13 cellular contexts compared by ENCODE assay signal in genomic region chr17:18770572-18770971, GRCh38. TPM values are rescaled to one million over a fixed set of nuclear protein-coding genes. Genes with fewer than 3 reads are reported as not detected.
DNase-seq lines count a peak whose midpoint lies in the region; ATAC-seq, FAIRE-seq and TF ChIP-seq lines count a peak whose summit lies in the region.
"Not testable (repeated sequence)": the region's sequence is repeated elsewhere in the genome, so short reads cannot be mapped to it uniquely, and the experiment has no call there.
"Had no signal": no experiment of that assay in that cellular context is flagged by ENCODE, and none has a peak within 500 bp of the region (broad histone marks: within the 10 kb centered on the region; RNA-seq: fewer than 3 reads in every experiment).

No MANE protein-coding gene starts in this region.

- not testable (repeated sequence) for H4K91ac ChIP-seq in H1 (replicated peaks; ENCODE audit: insufficient read length, low read length)

- POLR2A ChIA-PET in A549 (lab: Yijun Ruan, JAX); WTC11 (lab: Charles Lee); H1 (lab: Charles Lee; ENCODE audit: partially characterized antibody): not testable (repeated sequence)

- H2BK20ac ChIP-seq in H1 (ENCODE audit: low read length), result not testable (repeated sequence)

- not testable (repeated sequence) for ATAC-seq in A549
- ATAC-seq in GM23338 (peak; percentile 84), WTC11 (peak; percentile 56)

- H3K36me3 Mint-ChIP-seq in GM23338 (ENCODE audit: low read depth); WTC11; nephron (ENCODE audit: low read depth): not testable (repeated sequence)

- H3K14ac ChIP-seq in H1 (ENCODE audit: insufficient read length), result not testable (repeated sequence)

- 79% methylated on average over 4 of the region's 4 CpGs for WGBS in A549 (ENCODE audit: missing lambda C conversion rate)
- 92% methylated on average over 3 of the region's 4 CpGs; no CpG with 5 or more reads in 1 of the 2 experiments for WGBS in H1 (ENCODE audit: extremely low coverage in 1 of 2, insufficient coverage in 1 of 2, insufficient read length in 1 of 2, insufficient replicate concordance in 2 of 2, low coverage in 1 of 2, low lambda C conversion rate in 2 of 2, missing lambda C conversion rate in 1 of 2), 2 experiments
- 90 to 96% methylated on average over 3 of the region's 4 CpGs for WGBS in thyroid gland, 2 donors

- not testable (repeated sequence) for TF ChIP-seq POLR2A in A549 (IDR thresholded peaks at IDR 0.05; ENCODE audit: low read length); H1 (IDR thresholded peaks at IDR 0.05; ENCODE audit: control extremely low read depth in 1 of 2, low read depth in 2 of 2, low read length in 2 of 2); thyroid gland (IDR thresholded peaks at IDR 0.05)

- H3K9me3 Mint-ChIP-seq in GM23338, WTC11, nephron: not testable (repeated sequence)

- not testable (repeated sequence) for TF ChIP-seq RAD21 in A549 (conservative IDR thresholded peaks at IDR 0.05 in 1 of 2, IDR thresholded peaks at IDR 0.05 in 1 of 2); H1 (IDR thresholded peaks at IDR 0.05 in 1 of 2, conservative IDR thresholded peaks at IDR 0.05 in 1 of 2; ENCODE audit: low read depth in 2 of 2, low read length in 2 of 2)

- H2BK5ac ChIP-seq in H1 (ENCODE audit: low read depth, low read length), result not testable (repeated sequence)

- H3K4me3 ChIP-seq in A549; GM23338; H1 (ENCODE audit: extremely low read depth in 1 of 4, insufficient read depth in 2 of 4, low read depth in 3 of 4, low read length in 4 of 4); thyroid gland (replicated peaks in 1 of 3): not testable (repeated sequence)

- CTCF ChIA-PET in A549 (lab: Yijun Ruan, JAX); WTC11 (lab: Charles Lee); H1 (lab: Charles Lee; ENCODE audit: partially characterized antibody): not testable (repeated sequence)

- not testable (repeated sequence) for H3K36me3 ChIP-seq in GM23338 (ENCODE audit: insufficient read depth); H1 (ENCODE audit: control insufficient read depth in 2 of 4, insufficient read depth in 4 of 4, low read length in 3 of 4); thyroid gland

- H4K8ac ChIP-seq in H1 (ENCODE audit: extremely low read depth, insufficient read depth, low read length), result not testable (repeated sequence)

- not testable (repeated sequence) for H3K23ac ChIP-seq in H1 (ENCODE audit: insufficient read length)

- H3K4me1 ChIP-seq in A549; GM23338 (ENCODE audit: insufficient read depth); H1 (replicated peaks in 1 of 4; ENCODE audit: control insufficient read depth in 3 of 4, insufficient read depth in 4 of 4, low read length in 3 of 4): not testable (repeated sequence)
- peaks cover 9 to 16% of the 10 kb centered on the region in 2 donors for H3K4me1 ChIP-seq in thyroid gland

- H2BK12ac ChIP-seq in H1 (ENCODE audit: low read depth, low read length), result not testable (repeated sequence)

- H3K9ac ChIP-seq in H1 (replicated peaks in 1 of 4; ENCODE audit: extremely low read depth in 1 of 4, low read depth in 3 of 4, low read length in 3 of 4), result not testable (repeated sequence)

- intact Hi-C loops in thyroid gland (cut with DNase I), result not testable (repeated sequence)

- not testable (repeated sequence) for H2AFZ ChIP-seq in GM23338; H1 (ENCODE audit: low read length)

- H3K27me3 ChIP-seq in GM23338 (ENCODE audit: insufficient read depth); H1 (replicated peaks in 1 of 4; ENCODE audit: control insufficient read depth in 3 of 4, extremely low read depth in 1 of 4, insufficient read depth in 3 of 4, low read length in 3 of 4); thyroid gland: not testable (repeated sequence)

- not testable (repeated sequence) for TF ChIP-seq EP300 in A549 (IDR thresholded peaks at IDR 0.05); H1 (IDR thresholded peaks at IDR 0.05; ENCODE audit: borderline replicate concordance in 1 of 2, low read depth in 2 of 2, low read length in 2 of 2)

- H4K5ac ChIP-seq in H1 (ENCODE audit: insufficient read length, low read depth, low read length), result not testable (repeated sequence)

- not testable (repeated sequence) for H3K27ac ChIP-seq in A549; GM23338 (ENCODE audit: low read depth); H1 (ENCODE audit: low read depth, low read length)
- peak overlapping the region; percentile 64 to 93 (median 88) for H3K27ac ChIP-seq in thyroid gland

- H2BK15ac ChIP-seq in H1 (ENCODE audit: low read length), result not testable (repeated sequence)

- H3K23me2 ChIP-seq in H1 (ENCODE audit: low read depth, low read length), result not testable (repeated sequence)

- H3K27me3 Mint-ChIP-seq in GM23338 (ENCODE audit: insufficient read depth, low read depth, poor library complexity); WTC11 (ENCODE audit: low read depth); nephron (ENCODE audit: low read depth): not testable (repeated sequence)

- H3K9me3 ChIP-seq in A549; H1 (ENCODE audit: insufficient read depth in 2 of 2, low read depth in 1 of 2, low read length in 1 of 2); thyroid gland: not testable (repeated sequence)

- not testable (repeated sequence) for H3K56ac ChIP-seq in H1 (replicated peaks; ENCODE audit: insufficient read length, low read depth, low read length)

- not testable (repeated sequence) for H3K9me2 ChIP-seq in GM23338 (ENCODE audit: insufficient read depth)

- not testable (repeated sequence) for H3K79me1 ChIP-seq in H1 (ENCODE audit: low read depth, low read length)

- H2BK120ac ChIP-seq in H1 (replicated peaks; ENCODE audit: low read depth, low read length), result not testable (repeated sequence)

- peak; percentile 59 for FAIRE-seq in A549 (lab: Jason Lieb, UNC)
- peak; percentile 87 for FAIRE-seq in H1 (lab: Jason Lieb, UNC)

- H3K18ac ChIP-seq in H1 (ENCODE audit: extremely low read depth, low read length), result not testable (repeated sequence)

- H2AK5ac ChIP-seq in H1 (ENCODE audit: low read depth, low read length), result not testable (repeated sequence)

- not testable (repeated sequence) for H3F3A ChIP-seq in GM23338 (replicated peaks; ENCODE audit: low read depth)

- H3K79me2 ChIP-seq in GM23338 (replicated peaks; ENCODE audit: insufficient read depth); H1 (ENCODE audit: control insufficient read depth in 1 of 2, insufficient read depth in 2 of 2, low read length in 2 of 2): not testable (repeated sequence)

- H4K20me1 ChIP-seq in GM23338 (replicated peaks; ENCODE audit: insufficient read depth); H1 (replicated peaks in 1 of 2; ENCODE audit: control insufficient read depth in 1 of 2, insufficient read depth in 2 of 2, low read length in 2 of 2): not testable (repeated sequence)

- H3K27ac Mint-ChIP-seq in GM23338, WTC11: not testable (repeated sequence)
- H3K27ac Mint-ChIP-seq in nephron, result peak overlapping the region; percentile 96 to 99 (median 96)

- not testable (repeated sequence) for H3K4ac ChIP-seq in H1 (replicated peaks; ENCODE audit: insufficient read length, low read depth, low read length)

- not testable (repeated sequence) for TF ChIP-seq CTCF in A549 (IDR thresholded peaks at IDR 0.05); GM23338 (conservative IDR thresholded peaks at IDR 0.05; ENCODE audit: low read depth in 2 of 2); WTC11 (IDR thresholded peaks at IDR 0.05); H1 (IDR thresholded peaks at IDR 0.05; ENCODE audit: control extremely low read depth in 1 of 3, insufficient read depth in 1 of 3, low read depth in 1 of 3, low read length in 3 of 3); nephron (IDR thresholded peaks at IDR 0.05; ENCODE audit: unreplicated experiment in 3 of 3); thyroid gland (IDR thresholded peaks at IDR 0.05)

- H3K4me2 ChIP-seq in A549; GM23338; H1 (ENCODE audit: insufficient read depth in 1 of 2, low read depth in 2 of 2, low read length in 2 of 2): not testable (repeated sequence)

- DNase-seq in A549 (ENCODE audit: low read depth in 1 of 2, low spot score in 1 of 2); GM23338 (ENCODE audit: low spot score); WTC11 (ENCODE audit: low spot score); H1 (ENCODE audit: low read depth in 1 of 2, low spot score in 2 of 2); thyroid gland: not testable (repeated sequence)
- DNase-seq in NCI-H345 (lab: John Stamatoyannopoulos, UW), result peak; percentile 62

- H3K4me1 Mint-ChIP-seq in GM23338, result not testable (repeated sequence)
- peaks cover 12% of the 10 kb centered on the region for H3K4me1 Mint-ChIP-seq in WTC11
- peaks cover 24% of the 10 kb centered on the region for H3K4me1 Mint-ChIP-seq in nephron

- not testable (repeated sequence) for H3K4me3 Mint-ChIP-seq in GM23338, WTC11, nephron

RNA-seq across cellular contexts. Expression of gene TVP23B, which starts 10.4 kb away (rescaled TPM):
- 80.8 and 134 TPM in 2 replicates for polyA plus RNA-seq in A549 (2011; rRNA removed)
- 23.7 TPM in 2 replicates for polyA plus RNA-seq in A549 (2012; cell fraction: cytosol; rRNA removed)
- 7.5 and 13.6 TPM in 2 replicates for polyA plus RNA-seq in A549 (2012; cell fraction: nucleus; rRNA removed)
- 83.5 to 94.1 TPM (median 85.2 TPM) in 3 replicates for polyA plus RNA-seq in A549 (2017; fragmentation: RNase III; extraction: RNeasy Plus Mini Kit Qiagen cat#74134 plus additional on column Dnase treatment)
- polyA minus RNA-seq in A549 (2011; rRNA and poly(A)+ RNA removed), result 45.7 and 61.5 TPM in 2 replicates
- total RNA-seq in GM23338 (2014; rRNA removed; shearing (Covaris generic)), result 27.4 and 40.5 TPM in 2 replicates
- 25.0 and 26.3 TPM in 2 replicates for polyA plus RNA-seq in GM23338 (2016; fragmentation: Nextera tagmentation; extraction: Ambion mirVana)
- total RNA-seq in WTC11 (2021), result 21.3 to 25.1 TPM (median 21.7 TPM) in 3 replicates
- 21.1 and 22.7 TPM in 2 replicates for total RNA-seq in H1 (2021; fragmentation: NEBNext Ultra II Directional; extraction: Animal tissue kit (Norgen Biotek cat#: 25700))
- 5.5 and 11.5 TPM in 2 replicates for polyA plus RNA-seq in H1 (2011; rRNA removed)
- 18.3 TPM for polyA plus RNA-seq in H1 (2011; cell fraction: cytosol; rRNA removed)
- polyA plus RNA-seq in H1 (2011; cell fraction: nucleus; rRNA removed), result 1.8 TPM
- polyA plus RNA-seq in H1 (2012, experiment 1 of 2), result 20.6 to 27.3 TPM (median 23.4 TPM) in 4 replicates
- 3.5 TPM for polyA plus RNA-seq in H1 (2012, experiment 2 of 2)
- 13.6 TPM for polyA plus RNA-seq in H1 (2013, experiment 1 of 2)
- polyA plus RNA-seq in H1 (2013, experiment 2 of 2), result 16.2 TPM
- polyA minus RNA-seq in H1 (2011; rRNA and poly(A)+ RNA removed), result 14.9 and 18.2 TPM in 2 replicates
- polyA minus RNA-seq in H1 (2011; cell fraction: cytosol; rRNA and poly(A)+ RNA removed), result 12.1 TPM
- polyA minus RNA-seq in H1 (2011; cell fraction: nucleus; rRNA and poly(A)+ RNA removed), result 14.5 TPM
- 10 to 100 TPM; 58.9 to 85.1 (median 68.3) TPM for total RNA-seq in thyroid gland

RNA-seq across cellular contexts. Expression of gene FBXW10, which starts 26.7 kb away (rescaled TPM):
- polyA plus RNA-seq in A549 (2011; rRNA removed) (2.6 and 3.4 TPM in 2 replicates), A549 (2017; fragmentation: RNase III; extraction: RNeasy Plus Mini Kit Qiagen cat#74134 plus additional on column Dnase treatment) (3.2 to 5.0 TPM (median 3.8 TPM) in 3 replicates), GM23338 (2016; fragmentation: Nextera tagmentation; extraction: Ambion mirVana) (not detected in 2 replicates), H1 (2011; rRNA removed) (not detected in 2 replicates)
- polyA plus RNA-seq in A549 (2012; cell fraction: cytosol; rRNA removed), result 0.97 and 1.0 TPM in 2 replicates
- 4.4 and 6.2 TPM in 2 replicates for polyA plus RNA-seq in A549 (2012; cell fraction: nucleus; rRNA removed)
- 0.87 and 1.1 TPM in 2 replicates for polyA minus RNA-seq in A549 (2011; rRNA and poly(A)+ RNA removed)
- 0.07 TPM in 1 of 2 replicates, not detected in the other for total RNA-seq in GM23338 (2014; rRNA removed; shearing (Covaris generic))
- total RNA-seq in WTC11 (2021) (not detected in 3 replicates), thyroid gland (1 to 10 TPM in 2 of 4 donors, under 1 TPM in 2; 0.78 to 1.4 (median 1.0) TPM)
- not detected in 2 replicates for total RNA-seq in H1 (2021; fragmentation: NEBNext Ultra II Directional; extraction: Animal tissue kit (Norgen Biotek cat#: 25700))
- polyA plus RNA-seq in H1 (2011; cell fraction: cytosol; rRNA removed), result 0.03 TPM
- not detected for polyA plus RNA-seq in H1 (2011; cell fraction: nucleus; rRNA removed)
- 0.08 TPM in 1 of 4 replicates, not detected in the others for polyA plus RNA-seq in H1 (2012, experiment 1 of 2)
- polyA plus RNA-seq in H1 (2012, experiment 2 of 2), result not detected
- 0.02 TPM for polyA plus RNA-seq in H1 (2013, experiment 1 of 2)
- polyA plus RNA-seq in H1 (2013, experiment 2 of 2), result 0.02 TPM
- not detected in 2 replicates for polyA minus RNA-seq in H1 (2011; rRNA and poly(A)+ RNA removed)
- polyA minus RNA-seq in H1 (2011; cell fraction: cytosol; rRNA and poly(A)+ RNA removed), result not detected
- polyA minus RNA-seq in H1 (2011; cell fraction: nucleus; rRNA and poly(A)+ RNA removed), result 0.20 TPM
- total RNA-seq: A172; A673; CD4-positive, alpha-beta memory T cell; CD4-positive, CD25-positive, alpha-beta regulatory T cell had no signal
- polyA plus RNA-seq: CD14-positive monocyte; CD4-positive, alpha-beta memory T cell; CD4-positive, CD25-positive, alpha-beta regulatory T cell; CD8-positive, alpha-beta memory T cell had no signal
